38 cellular contexts compared by ENCODE assay signal in genomic region chr7:41793556-41793955, GRCh38.
"Had no signal": no experiment of that assay in that cellular context is flagged by ENCODE, and none has a peak within 500 bp of the region (broad histone marks: within the 10 kb centered on the region; RNA-seq: fewer than 3 reads in every experiment).

No MANE protein-coding gene starts in this region.

- H3K9me3 Mint-ChIP-seq: activated naive CD4-positive, alpha-beta T cell treated with anti-CD3 and anti-CD28 coated beads for 36 hours; activated naive CD4-positive, alpha-beta T cell treated with anti-CD3 and anti-CD28 coated beads, Interleukin-2, amount 10 ng/mL, durations not matched to agents 7 days and 5 days; activated naive CD4-positive, alpha-beta T cell treated with anti-CD3 and anti-CD28 coated beads, Interleukin-2, amount 50 U/mL, for 24 hours; activated naive CD8-positive, alpha-beta T cell treated with anti-CD3 and anti-CD28 coated beads for 36 hours; activated naive CD8-positive, alpha-beta T cell treated with anti-CD3 and anti-CD28 coated beads, Interleukin-2, amount 50 U/mL, for 24 hours; activated T-cell treated with anti-CD3 and anti-CD28 coated beads, Interleukin-2, amount 50 U/mL, for 24 hours; activated T-cell treated with anti-CD3 and anti-CD28 coated beads, Interleukin-2, amount 50 U/mL, for 4 hours; activated T-cell treated with anti-CD3 and anti-CD28 coated beads, Interleukin-2, amount 50 U/mL, for 72 hours; activated T-helper 2 cell treated with anti-CD3 and anti-CD28 coated beads, Interferon-gamma antibody, Interleukin-2, Interleukin-4, amounts not matched to agents 10 μg/mL and 5 μg/mL and 100 μg/mL, durations not matched to agents 14 hours and 24 hours and 36 hours; brain; central memory CD8-positive, alpha-beta T cell had no signal

- H3K36me3 ChIP-seq: adrenal gland, ascending aorta, brain microvascular endothelial cell, breast epithelium, cardiac muscle cell had no signal

- H3K4me3 Mint-ChIP-seq: activated naive CD4-positive, alpha-beta T cell treated with anti-CD3 and anti-CD28 coated beads for 36 hours; activated naive CD4-positive, alpha-beta T cell treated with anti-CD3 and anti-CD28 coated beads, Interleukin-2, amount 10 ng/mL, durations not matched to agents 7 days and 5 days; activated naive CD4-positive, alpha-beta T cell treated with anti-CD3 and anti-CD28 coated beads, Interleukin-2, amount 50 U/mL, for 24 hours; activated naive CD8-positive, alpha-beta T cell; activated naive CD8-positive, alpha-beta T cell treated with anti-CD3 and anti-CD28 coated beads for 36 hours; activated naive CD8-positive, alpha-beta T cell treated with anti-CD3 and anti-CD28 coated beads, Interleukin-2, amount 10 ng/mL, durations not matched to agents 7 days and 5 days; activated naive CD8-positive, alpha-beta T cell treated with anti-CD3 and anti-CD28 coated beads, Interleukin-2, amount 50 U/mL, for 24 hours; activated T-cell treated with anti-CD3 and anti-CD28 coated beads, Interleukin-2, amount 50 U/mL, for 24 hours; activated T-cell treated with anti-CD3 and anti-CD28 coated beads, Interleukin-2, amount 50 U/mL, for 4 hours; activated T-cell treated with anti-CD3 and anti-CD28 coated beads, Interleukin-2, amount 50 U/mL, for 72 hours; activated T-helper 1 cell treated with anti-CD3 and anti-CD28 coated beads, Interleukin-12 subunit alpha, Interleukin-12 subunit beta, Interleukin-2, Interleukin-4 antibody, amounts not matched to agents 30 ng/mL and 10 ng/mL and 1 ng/mL, durations not matched to agents 14 hours and 24 hours and 36 hours; activated T-helper 17 cell treated with anti-CD3 and anti-CD28 coated beads, Interleukin-2, amount 50 U/mL, for 72 hours; brain; central memory CD8-positive, alpha-beta T cell had no signal

- H3K27ac Mint-ChIP-seq: activated naive CD4-positive, alpha-beta T cell treated with anti-CD3 and anti-CD28 coated beads for 36 hours; activated naive CD4-positive, alpha-beta T cell treated with anti-CD3 and anti-CD28 coated beads, Interleukin-2, amount 10 ng/mL, durations not matched to agents 7 days and 5 days; activated naive CD4-positive, alpha-beta T cell treated with anti-CD3 and anti-CD28 coated beads, Interleukin-2, amount 50 U/mL, for 24 hours; activated naive CD8-positive, alpha-beta T cell; activated naive CD8-positive, alpha-beta T cell treated with anti-CD3 and anti-CD28 coated beads for 36 hours; activated naive CD8-positive, alpha-beta T cell treated with anti-CD3 and anti-CD28 coated beads, Interleukin-2, amount 10 ng/mL, durations not matched to agents 7 days and 5 days; activated naive CD8-positive, alpha-beta T cell treated with anti-CD3 and anti-CD28 coated beads, Interleukin-2, amount 50 U/mL, for 24 hours; activated T-cell treated with anti-CD3 and anti-CD28 coated beads, Interleukin-2, amount 50 U/mL, for 24 hours; activated T-cell treated with anti-CD3 and anti-CD28 coated beads, Interleukin-2, amount 50 U/mL, for 72 hours; activated T-helper 1 cell treated with anti-CD3 and anti-CD28 coated beads, Interleukin-12 subunit alpha, Interleukin-12 subunit beta, Interleukin-2, Interleukin-4 antibody, amounts not matched to agents 30 ng/mL and 10 ng/mL and 1 ng/mL, durations not matched to agents 14 hours and 24 hours and 36 hours; activated T-helper 17 cell treated with anti-CD3 and anti-CD28 coated beads, Interleukin-2, amount 50 U/mL, for 72 hours; activated T-helper 2 cell treated with anti-CD3 and anti-CD28 coated beads, Interferon-gamma antibody, Interleukin-2, Interleukin-4, amounts not matched to agents 10 μg/mL and 5 μg/mL and 100 μg/mL, durations not matched to agents 14 hours and 24 hours and 36 hours; brain had no signal

- FAIRE-seq: astrocyte had no signal

- H3K9me3 ChIP-seq: adrenal gland, ascending aorta, body of pancreas, breast epithelium had no signal

- ATAC-seq: activated naive CD8-positive, alpha-beta T cell treated with anti-CD3 and anti-CD28 coated beads, Interleukin-2, amount 50 U/mL, for 24 hours; activated T-cell treated with anti-CD3 and anti-CD28 coated beads, Interleukin-2, amount 50 U/mL, for 4 hours; activated T-cell treated with anti-CD3 and anti-CD28 coated beads, Interleukin-2, amount 50 U/mL, for 72 hours; activated T-helper 17 cell treated with anti-CD3 and anti-CD28 coated beads, Interleukin-2, amount 50 U/mL, for 72 hours; body of pancreas had no signal

- H3K27me3 ChIP-seq: adrenal gland, ascending aorta, body of pancreas, brain microvascular endothelial cell, breast epithelium had no signal

- H3K36me3 Mint-ChIP-seq: activated naive CD4-positive, alpha-beta T cell treated with anti-CD3 and anti-CD28 coated beads, Interleukin-2, amount 10 ng/mL, durations not matched to agents 7 days and 5 days; activated naive CD4-positive, alpha-beta T cell treated with anti-CD3 and anti-CD28 coated beads, Interleukin-2, amount 50 U/mL, for 24 hours; activated naive CD8-positive, alpha-beta T cell; activated naive CD8-positive, alpha-beta T cell treated with anti-CD3 and anti-CD28 coated beads for 36 hours; activated naive CD8-positive, alpha-beta T cell treated with anti-CD3 and anti-CD28 coated beads, Interleukin-2, amount 10 ng/mL, durations not matched to agents 7 days and 5 days; brain had no signal

- H3K4me1 ChIP-seq: adrenal gland, body of pancreas, breast epithelium had no signal

- DNase-seq: activated effector memory CD4-positive, alpha-beta T cell treated with anti-CD3 and anti-CD28 coated beads, Interleukin-2, amount 50 U/mL, for 16 hours; activated effector memory CD4-positive, alpha-beta T cell treated with Interleukin-2 at 50 U/mL for 16 hours; activated gamma-delta T cell; activated gamma-delta T cell treated with Interleukin-2 at 50 U/mL for 16 hours; activated naive CD4-positive, alpha-beta T cell; activated naive CD4-positive, alpha-beta T cell treated with anti-CD3 and anti-CD28 coated beads for 36 hours; activated naive CD4-positive, alpha-beta T cell treated with anti-CD3 and anti-CD28 coated beads, Interleukin-2, amount 10 ng/mL, durations not matched to agents 7 days and 5 days; activated naive CD4-positive, alpha-beta T cell treated with anti-CD3 and anti-CD28 coated beads, Interleukin-2, amount 50 U/mL, for 16 hours; activated naive CD4-positive, alpha-beta T cell treated with Interleukin-2 at 50 U/mL for 16 hours; activated naive CD8-positive, alpha-beta T cell treated with anti-CD3 and anti-CD28 coated beads for 36 hours; activated naive CD8-positive, alpha-beta T cell treated with anti-CD3 and anti-CD28 coated beads, Interleukin-2, amount 10 ng/mL, durations not matched to agents 7 days and 5 days; activated naive CD8-positive, alpha-beta T cell treated with anti-CD3 and anti-CD28 coated beads, Interleukin-2, amount 50 U/mL, for 24 hours; activated T-cell treated with anti-CD3 and anti-CD28 coated beads, Interleukin-2, amount 50 U/mL, for 1 hour; activated T-cell treated with anti-CD3 and anti-CD28 coated beads, Interleukin-2, amount 50 U/mL, for 24 hours; activated T-cell treated with anti-CD3 and anti-CD28 coated beads, Interleukin-2, amount 50 U/mL, for 4 hours; activated T-cell treated with anti-CD3 and anti-CD28 coated beads, Interleukin-2, amount 50 U/mL, for 48 hours; activated T-cell treated with anti-CD3 and anti-CD28 coated beads, Interleukin-2, amount 50 U/mL, for 72 hours; adrenal gland; amniotic stem cell; amygdala; anterior cingulate cortex; aorta; body of pancreas; brain microvascular endothelial cell; caudate nucleus; central memory CD4-positive, alpha-beta T cell; cerebellar nuclear complex had no signal

- H3K4me3 ChIP-seq: adrenal gland, ascending aorta, body of pancreas, breast epithelium, cardiac muscle cell had no signal

- H3K27me3 Mint-ChIP-seq: activated naive CD4-positive, alpha-beta T cell treated with anti-CD3 and anti-CD28 coated beads, Interleukin-2, amount 10 ng/mL, durations not matched to agents 7 days and 5 days; activated naive CD8-positive, alpha-beta T cell; activated naive CD8-positive, alpha-beta T cell treated with anti-CD3 and anti-CD28 coated beads, Interleukin-2, amount 50 U/mL, for 24 hours; activated T-cell treated with anti-CD3 and anti-CD28 coated beads, Interleukin-2, amount 50 U/mL, for 24 hours; central memory CD8-positive, alpha-beta T cell had no signal

- H3K4me1 Mint-ChIP-seq: activated naive CD4-positive, alpha-beta T cell treated with anti-CD3 and anti-CD28 coated beads, Interleukin-2, amount 10 ng/mL, durations not matched to agents 7 days and 5 days; activated naive CD4-positive, alpha-beta T cell treated with anti-CD3 and anti-CD28 coated beads, Interleukin-2, amount 50 U/mL, for 24 hours; activated naive CD8-positive, alpha-beta T cell treated with anti-CD3 and anti-CD28 coated beads for 36 hours; activated naive CD8-positive, alpha-beta T cell treated with anti-CD3 and anti-CD28 coated beads, Interleukin-2, amount 10 ng/mL, durations not matched to agents 7 days and 5 days; activated naive CD8-positive, alpha-beta T cell treated with anti-CD3 and anti-CD28 coated beads, Interleukin-2, amount 50 U/mL, for 24 hours; activated T-helper 17 cell treated with anti-CD3 and anti-CD28 coated beads, Interleukin-2, amount 50 U/mL, for 72 hours; brain; central memory CD8-positive, alpha-beta T cell had no signal

- H3K27ac ChIP-seq: adrenal gland, ascending aorta, body of pancreas, brain microvascular endothelial cell, breast epithelium, cardiac muscle cell had no signal
